Comparison of ENCODE assay signal across 17 cellular contexts in the genomic region with DNA sequence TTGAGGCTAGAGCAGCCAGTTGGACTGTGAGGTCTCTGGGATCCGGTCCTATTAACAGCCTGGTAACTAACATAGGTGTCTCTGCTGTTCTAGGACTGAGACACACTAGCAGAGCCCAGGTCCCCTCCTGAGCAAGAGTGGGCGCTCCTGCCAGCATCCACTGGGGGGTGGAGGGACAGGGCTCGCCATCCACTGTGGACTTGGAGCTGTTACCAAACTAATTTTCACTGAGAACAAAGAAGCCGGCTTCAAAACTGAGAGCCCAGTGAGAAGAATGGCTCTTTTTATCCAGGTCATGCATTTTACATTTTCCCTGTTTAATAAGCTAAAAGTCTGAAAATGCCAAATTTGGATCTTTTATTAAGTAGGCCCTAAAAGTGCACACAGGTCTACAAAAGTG.
DNase-seq lines count a peak whose midpoint lies in the region; TF ChIP-seq lines count a peak whose summit lies in the region.
"Had no signal": no experiment of that assay in that cellular context is flagged by ENCODE, and none has a peak within 500 bp of the region (broad histone marks: within the 10 kb centered on the region; RNA-seq: fewer than 3 reads in every experiment).

No MANE protein-coding gene starts in this region.

- H4K8ac ChIP-seq in mesendoderm (ENCODE audit: low read depth, low read length) = no peak overlapping the region

- no peak overlapping the region for H2BK120ac ChIP-seq in mesendoderm (ENCODE audit: low read depth, low read length)

- H2AFZ ChIP-seq in hepatocyte = no peak overlapping the region

- DNase-seq in mesendoderm = no peak
- DNase-seq in pons (ENCODE audit: low spot score) = peak; percentile 72
- no peak for DNase-seq in hepatocyte (ENCODE audit: low spot score)
- DNase-seq in activated naive CD4-positive, alpha-beta T cell (lab: John Stamatoyannopoulos, UW) = no peak
- no peak for DNase-seq in NK-92 treated with Interleukin-12 subunit alpha and Interleukin-12 subunit beta, amount 100 ng/mL, for 24 hours (lab: John Stamatoyannopoulos, UW)
- DNase-seq: BE2C; CD4-positive, CD25-positive, alpha-beta regulatory T cell; CD8-positive, alpha-beta memory T cell; COR-L47; DMS 273 treated with DMSO at 0.1 percent for 48 hours; DMS53; DND-41; EL; GOT3; H7 had no signal

- peaks cover 24% of the 10 kb centered on the region for H3K36me3 Mint-ChIP-seq in brain
- H3K36me3 Mint-ChIP-seq: CD4-positive, CD25-positive, alpha-beta regulatory T cell; CD8-positive, alpha-beta memory T cell had no signal

- no CpG with 5 or more reads among the region's 4 CpGs for WGBS in mesendoderm (ENCODE audit: extremely low coverage, insufficient coverage, low lambda C conversion rate)
- 82% methylated on average over 4 of the region's 4 CpGs for WGBS in hepatocyte (ENCODE audit: low lambda C conversion rate, missing lambda C conversion rate)

- peaks cover 9 to 46% (median 37%) of the 10 kb centered on the region in 5 experiments for H3K9me3 Mint-ChIP-seq in brain

- no peak overlapping the region for H2BK15ac ChIP-seq in mesendoderm (replicated peaks; ENCODE audit: low read depth)

- no peak overlapping the region for H2AK5ac ChIP-seq in mesendoderm (ENCODE audit: low read length)

- no peaks in the 10 kb centered on the region for H3K79me1 ChIP-seq in mesendoderm (ENCODE audit: low read length)

- no peak overlapping the region for H2BK5ac ChIP-seq in mesendoderm (ENCODE audit: low read length)

- no peak overlapping the region for H3K4me3 ChIP-seq in mesendoderm (ENCODE audit: low read length)
- H3K4me3 ChIP-seq in hepatocyte = no peak overlapping the region

- no peaks in the 10 kb centered on the region for H3K27me3 Mint-ChIP-seq in brain
- H3K27me3 Mint-ChIP-seq: CD4-positive, CD25-positive, alpha-beta regulatory T cell had no signal

- peaks cover 43% of the 10 kb centered on the region for H3K4me1 Mint-ChIP-seq in brain
- H3K4me1 Mint-ChIP-seq: CD8-positive, alpha-beta memory T cell had no signal

- no peaks in the 10 kb centered on the region for H3K79me2 ChIP-seq in mesendoderm (ENCODE audit: control insufficient read depth, insufficient read depth, low read length)
- H3K79me2 ChIP-seq in hepatocyte = no peaks in the 10 kb centered on the region

- no peaks in the 10 kb centered on the region for H4K20me1 ChIP-seq in hepatocyte (ENCODE audit: insufficient read depth, poor library complexity, severe bottlenecking)

- no peak overlapping the region for H4K5ac ChIP-seq in mesendoderm (ENCODE audit: low read length)

- H3K18ac ChIP-seq in mesendoderm (ENCODE audit: low read length) = peak overlapping the region; percentile 16

- no peak overlapping the region for H3K23ac ChIP-seq in mesendoderm (ENCODE audit: low read length)

- peak overlapping the region in 4 of 5 experiments; percentile 4 to 80 (median 44) for H3K27ac Mint-ChIP-seq in brain
- H3K27ac Mint-ChIP-seq: CD4-positive, CD25-positive, alpha-beta regulatory T cell; CD8-positive, alpha-beta memory T cell; HFFc6 had no signal

- H3K4me2 ChIP-seq in mesendoderm (ENCODE audit: low read length) (no peak overlapping the region), hepatocyte (no peak overlapping the region)

- peak overlapping the region in 1 of 5 experiments; percentile 63 for H3K4me3 Mint-ChIP-seq in brain
- H3K4me3 Mint-ChIP-seq: CD4-positive, CD25-positive, alpha-beta regulatory T cell; CD8-positive, alpha-beta memory T cell; HFFc6 had no signal

- no peaks in the 10 kb centered on the region for H3K4me1 ChIP-seq in mesendoderm (ENCODE audit: control insufficient read depth, low read depth, low read length)
- no peaks in the 10 kb centered on the region for H3K4me1 ChIP-seq in hepatocyte (ENCODE audit: insufficient read depth)
- H3K4me1 ChIP-seq: BE2C had no signal

- H3K4ac ChIP-seq in mesendoderm (ENCODE audit: low read depth, low read length) = no peak overlapping the region

- H3K9me3 ChIP-seq in hepatocyte (ENCODE audit: low read depth) = no peaks in the 10 kb centered on the region
- H3K9me3 ChIP-seq: BE2C had no signal

- no peaks in the 10 kb centered on the region for H3K27me3 ChIP-seq in mesendoderm (ENCODE audit: insufficient read depth, low read length, poor library complexity)
- H3K27me3 ChIP-seq in hepatocyte = no peaks in the 10 kb centered on the region
- H3K27me3 ChIP-seq: BE2C had no signal

- H3K36me3 ChIP-seq in mesendoderm (ENCODE audit: control insufficient read depth, insufficient read depth, low read length) = no peaks in the 10 kb centered on the region
- H3K36me3 ChIP-seq in hepatocyte (replicated peaks; ENCODE audit: insufficient read depth, low read depth) = no peaks in the 10 kb centered on the region
- H3K36me3 ChIP-seq: BE2C had no signal

- H3K56ac ChIP-seq in mesendoderm (ENCODE audit: low read length) = no peak overlapping the region

- H3K9ac ChIP-seq in mesendoderm (ENCODE audit: low read length) = no peak overlapping the region

- no peak for TF ChIP-seq CTCF in brain (conservative IDR thresholded peaks at IDR 0.05)
- TF ChIP-seq CTCF in hepatocyte (IDR thresholded peaks at IDR 0.05; ENCODE audit: poor library complexity) = no peak

- H3K9me2 ChIP-seq in hepatocyte (replicated peaks; ENCODE audit: insufficient read depth) = no peaks in the 10 kb centered on the region

- H3K27ac ChIP-seq in mesendoderm (ENCODE audit: low read depth, low read length) (no peak overlapping the region), hepatocyte (no peak overlapping the region)
